26 cellular contexts compared by ENCODE assay signal in the genomic region with DNA sequence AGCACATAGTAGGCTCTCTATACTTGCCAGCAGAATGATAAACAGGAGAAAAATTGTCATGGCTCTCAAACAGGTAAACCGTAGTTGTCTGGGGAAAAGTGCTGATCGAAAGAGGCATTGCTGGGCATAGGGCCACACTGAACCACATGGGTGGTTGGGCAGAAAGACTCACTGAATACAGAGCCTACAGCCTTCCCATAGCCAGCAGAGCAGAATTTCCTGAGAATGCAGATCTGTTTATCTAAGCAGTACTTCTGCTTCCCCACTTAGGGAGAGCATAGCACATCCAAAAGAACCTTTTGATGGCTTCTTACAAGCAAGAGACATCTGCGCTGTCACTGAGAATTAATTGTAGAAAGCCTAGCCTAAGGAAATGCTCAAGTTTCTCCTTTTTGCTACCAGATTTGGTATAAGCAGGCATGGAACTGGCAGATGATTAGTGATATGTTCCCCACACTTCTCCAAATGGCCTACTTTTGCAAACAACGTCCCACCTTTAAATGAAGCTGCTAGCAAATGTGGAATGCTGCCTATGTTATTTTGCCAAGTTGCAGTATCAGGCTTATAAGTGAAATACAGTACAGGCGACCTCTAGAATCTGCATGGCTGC. TPM values are rescaled to one million over a fixed set of nuclear protein-coding genes. Genes with fewer than 3 reads are reported as not detected.
DNase-seq lines count a peak whose midpoint lies in the region; FAIRE-seq and TF ChIP-seq lines count a peak whose summit lies in the region.
"Had no signal": no experiment of that assay in that cellular context is flagged by ENCODE, and none has a peak within 500 bp of the region (broad histone marks: within the 10 kb centered on the region; RNA-seq: fewer than 3 reads in every experiment).

No MANE protein-coding gene starts in this region.

- no peak overlapping the region for H3K18ac ChIP-seq in neuronal stem cell (ENCODE audit: low read length)

- H3K79me1 ChIP-seq in neuronal stem cell (ENCODE audit: low read depth, low read length), result no peaks in the 10 kb centered on the region

- no peak overlapping the region for H3K4me3 ChIP-seq in choroid plexus epithelial cell (ENCODE audit: low read depth, low read length)
- no peak overlapping the region for H3K4me3 ChIP-seq in neuronal stem cell (ENCODE audit: low read length in 2 of 2)
- H3K4me3 ChIP-seq: heart right ventricle, SJSA1, uterus had no signal

- H3K4me1 ChIP-seq in neuronal stem cell (ENCODE audit: control insufficient read depth in 2 of 2, insufficient read depth in 1 of 2, low read depth in 1 of 2, low read length in 2 of 2), result peaks cover 15 to 24% of the 10 kb centered on the region in 2 donors

- H2BK120ac ChIP-seq in neuronal stem cell (ENCODE audit: low read depth, low read length), result no peak overlapping the region

- H2AFZ ChIP-seq in neuronal stem cell (ENCODE audit: low read length), result no peak overlapping the region

- no peak for TF ChIP-seq CTCF in choroid plexus epithelial cell (conservative IDR thresholded peaks at IDR 0.05; ENCODE audit: low read depth, low read length)

- H3K27ac ChIP-seq in neuronal stem cell (replicated peaks; ENCODE audit: low read length), result no peak overlapping the region
- H3K27ac ChIP-seq: heart right ventricle, neutrophil, SJSA1, uterus had no signal

- no peak overlapping the region for H4K91ac ChIP-seq in neuronal stem cell (ENCODE audit: low read depth, low read length, poor library complexity)

- no peak overlapping the region for H3K9ac ChIP-seq in neuronal stem cell (ENCODE audit: low read depth, low read length, poor library complexity)

- no CpG with 5 or more reads among the region's 5 CpGs for WGBS in neuronal stem cell (ENCODE audit: extremely low coverage in 2 of 2, insufficient read length in 2 of 2, insufficient replicate concordance in 1 of 2), 2 donors

- no peak overlapping the region for H3K4ac ChIP-seq in neuronal stem cell (ENCODE audit: low read length)

- H4K8ac ChIP-seq in neuronal stem cell (ENCODE audit: low read depth, low read length), result no peak overlapping the region

- H2BK5ac ChIP-seq in neuronal stem cell (ENCODE audit: low read length), result no peak overlapping the region

- no peak overlapping the region for H2BK15ac ChIP-seq in neuronal stem cell (ENCODE audit: low read length)

- H2BK12ac ChIP-seq in neuronal stem cell (ENCODE audit: low read length), result no peak overlapping the region

- H3K36me3 ChIP-seq in neuronal stem cell (replicated peaks in 1 of 2; ENCODE audit: control insufficient read depth in 2 of 2, insufficient read depth in 2 of 2, low read length in 2 of 2), result no peaks in the 10 kb centered on the region
- H3K36me3 ChIP-seq: heart right ventricle, neutrophil, SJSA1, uterus had no signal

- DNase-seq in Ammon's horn (ENCODE audit: low spot score) (peak; percentile 63), RPMI8226 (peak; percentile 66), choroid plexus epithelial cell (ENCODE audit: low read depth) (peak; percentile 30), neuronal stem cell (ENCODE audit: low spot score) (no peak), occipital lobe (lab: John Stamatoyannopoulos, UW) (no peak), SIG-M5 treated with dmso at 0.1 percent for 504 hours (lab: John Stamatoyannopoulos, UW; ENCODE audit: unreplicated experiment) (no peak), A172 (ENCODE audit: low spot score) (no peak), urothelium cell line (ENCODE audit: low spot score) (no peak)
- DNase-seq: ACHN; activated B cell treated with CpG ODN at 0.5 μM for 24 hours; activated CD4-positive, alpha-beta memory T cell treated with anti-CD3 and anti-CD28 coated beads for 36 hours; activated naive CD4-positive, alpha-beta T cell treated with Interleukin-2 at 50 U/mL for 16 hours; activated T-cell treated with anti-CD3 and anti-CD28 coated beads, Interleukin-2, amount 50 U/mL, for 1 hour; CD4-positive, CD25-positive, alpha-beta regulatory T cell; cortex of kidney; heart right ventricle; left ventricle myocardium superior; NCI-H146; NCI-H226; stimulated activated CD4-positive, alpha-beta T cell treated with anti-CD3 and anti-CD28 coated beads, Interleukin-12 subunit alpha, Interleukin-12 subunit beta, amount 100 ng/mL, for 4 hours; stimulated activated CD8-positive, alpha-beta memory T cell treated with anti-CD3 and anti-CD28 coated beads, Interleukin-4, amount 100 ng/mL, for 48 hours; uterus had no signal

- no peak overlapping the region for H3K23ac ChIP-seq in neuronal stem cell (ENCODE audit: low read depth, low read length, poor library complexity)

- H3K14ac ChIP-seq in neuronal stem cell (ENCODE audit: low read length), result no peak overlapping the region

- H3K27me3 ChIP-seq in neuronal stem cell (ENCODE audit: control insufficient read depth in 3 of 3, insufficient read depth in 3 of 3, low read depth in 1 of 3, low read length in 3 of 3), result peaks cover 0 to 62% (median 0%) of the 10 kb centered on the region in 3 experiments
- H3K27me3 ChIP-seq: SJSA1, uterus had no signal

- no peak for FAIRE-seq in urothelium cell line (lab: Jason Lieb, UNC)
- FAIRE-seq: endothelial cell of umbilical vein had no signal

- peak overlapping the region; percentile 38 for H2AK5ac ChIP-seq in neuronal stem cell (ENCODE audit: low read depth, low read length)

- no peaks in the 10 kb centered on the region for H3K9me3 ChIP-seq in neuronal stem cell (replicated peaks in 1 of 2; ENCODE audit: control insufficient read depth in 2 of 2, insufficient read depth in 1 of 2, low read depth in 1 of 2, low read length in 2 of 2)
- H3K9me3 ChIP-seq: heart right ventricle, neutrophil, SJSA1, uterus had no signal

- H3K4me2 ChIP-seq in neuronal stem cell (ENCODE audit: insufficient read depth, low read length, poor library complexity, severe bottlenecking), result no peak overlapping the region

RNA-seq across cellular contexts. Expression of a gene that starts 13.0 kb away (rescaled TPM):
- polyA plus RNA-seq in neuronal stem cell (2013, experiment 1 of 2), result 87.2 TPM
- 86.1 TPM for polyA plus RNA-seq in neuronal stem cell (2013, experiment 2 of 2)
- 18.6 TPM for total RNA-seq in occipital lobe
- not detected in 2 replicates for total RNA-seq in A172 (2014; rRNA removed; shearing (Covaris generic))
- total RNA-seq: activated CD4-positive, alpha-beta memory T cell treated with anti-CD3 and anti-CD28 coated beads for 36 hours; CD4-positive, CD25-positive, alpha-beta regulatory T cell; endothelial cell of umbilical vein; left ventricle myocardium superior; SJSA1; T-helper 2 cell treated with Interferon-gamma antibody and Interleukin-4, amounts not matched to agents 100 ng/mL and 5 ng/mL, for 36 hours had no signal
- polyA plus RNA-seq: endothelial cell of umbilical vein had no signal

RNA-seq across cellular contexts. Expression of a gene that starts 48.2 kb away (rescaled TPM):
- polyA plus RNA-seq in neuronal stem cell (2013, experiment 1 of 2), result 55.9 TPM
- 57.2 TPM for polyA plus RNA-seq in neuronal stem cell (2013, experiment 2 of 2)
- total RNA-seq in occipital lobe, result 1.1 TPM
- 16.3 and 18.4 TPM in 2 replicates for total RNA-seq in A172 (2014; rRNA removed; shearing (Covaris generic))

RNA-seq across cellular contexts. Expression of a gene that starts 52.1 kb away (rescaled TPM):
- polyA plus RNA-seq in neuronal stem cell (2013, experiment 1 of 2), result 108 TPM
- polyA plus RNA-seq in neuronal stem cell (2013, experiment 2 of 2), result 112 TPM
- 6.9 TPM for total RNA-seq in occipital lobe
- 0.36 and 0.60 TPM in 2 replicates for total RNA-seq in A172 (2014; rRNA removed; shearing (Covaris generic))
- total RNA-seq: activated B cell treated with CpG ODN at 0.5 μM for 24 hours; CD4-positive, CD25-positive, alpha-beta regulatory T cell; endothelial cell of umbilical vein; heart right ventricle; left ventricle myocardium superior; SJSA1; T-helper 2 cell treated with Interferon-gamma antibody and Interleukin-4, amounts not matched to agents 100 ng/mL and 5 ng/mL, for 36 hours had no signal
- polyA plus RNA-seq: CD4-positive, CD25-positive, alpha-beta regulatory T cell; endothelial cell of umbilical vein; heart right ventricle had no signal

Comparison
In these comparisons a context has a peak if more than half of its experiments do, and no peak if none do; other contexts are left out.
1. DNase-seq: peak in Ammon's horn (single experiment), RPMI8226 (single experiment) and choroid plexus epithelial cell (single experiment); none in neuronal stem cell (single experiment), occipital lobe (single experiment), SIG-M5 treated with dmso at 0.1 percent for 504 hours (single experiment), A172 (single experiment) and urothelium cell line (single experiment).
2. RNA of a gene that starts 13.0 kb away (total RNA-seq): 18.6 TPM in occipital lobe (single experiment); not detected in A172; every median in the first group is over 10 times any median in the second.